Comparison of ENCODE assay signal across 20 cellular contexts in genomic region chrX:105610401-105610800, GRCh38.
"Had no signal": no experiment of that assay in that cellular context is flagged by ENCODE, and none has a peak within 500 bp of the region (broad histone marks: within the 10 kb centered on the region; RNA-seq: fewer than 3 reads in every experiment).

No MANE protein-coding gene starts in this region.

- H3K9ac ChIP-seq: parathyroid adenoma had no signal

- H3K4me3 ChIP-seq: body of pancreas, colonic mucosa, lower lobe of right lung, stomach, vagina had no signal

- H3K36me3 Mint-ChIP-seq: activated CD8-positive, alpha-beta memory T cell treated with anti-CD3 and anti-CD28 coated beads, Interleukin-2, amount 10 ng/mL, durations not matched to agents 7 days and 5 days; activated naive CD8-positive, alpha-beta T cell treated with anti-CD3 and anti-CD28 coated beads for 36 hours; immature natural killer cell; mesothelial cell of epicardium; stimulated activated effector memory CD8-positive, alpha-beta T cell treated with anti-CD3 and anti-CD28 coated beads, Interleukin-12 subunit alpha, Interleukin-12 subunit beta, amount 100 ng/mL, for 72 hours had no signal

- H3K27me3 Mint-ChIP-seq: activated B cell treated with CpG ODN at 0.5 μM for 24 hours; activated CD4-positive, alpha-beta memory T cell treated with anti-CD3 and anti-CD28 coated beads, Interleukin-2, amount 10 ng/mL, durations not matched to agents 7 days and 5 days; activated CD8-positive, alpha-beta memory T cell treated with anti-CD3 and anti-CD28 coated beads, Interleukin-2, amount 10 ng/mL, durations not matched to agents 7 days and 5 days; activated naive CD8-positive, alpha-beta T cell treated with anti-CD3 and anti-CD28 coated beads for 36 hours had no signal

- H3K27me3 ChIP-seq: body of pancreas, colonic mucosa, vagina had no signal

- H3K9me3 Mint-ChIP-seq: activated B cell treated with CpG ODN at 0.5 μM for 24 hours; activated CD4-positive, alpha-beta memory T cell treated with anti-CD3 and anti-CD28 coated beads, Interleukin-2, amount 10 ng/mL, durations not matched to agents 7 days and 5 days; activated naive CD8-positive, alpha-beta T cell treated with anti-CD3 and anti-CD28 coated beads for 36 hours; nephron had no signal

- H3K36me3 ChIP-seq: colonic mucosa, lower lobe of right lung, stomach, vagina had no signal

- H3K27ac ChIP-seq: body of pancreas, colonic mucosa, lower lobe of right lung, parathyroid adenoma, stomach, vagina had no signal

- H2AFZ ChIP-seq: parathyroid adenoma had no signal

- H3K4me1 Mint-ChIP-seq: activated B cell treated with CpG ODN at 0.5 μM for 24 hours; activated CD4-positive, alpha-beta memory T cell treated with anti-CD3 and anti-CD28 coated beads, Interleukin-2, amount 10 ng/mL, durations not matched to agents 7 days and 5 days; activated CD8-positive, alpha-beta memory T cell treated with anti-CD3 and anti-CD28 coated beads, Interleukin-2, amount 10 ng/mL, durations not matched to agents 7 days and 5 days; activated naive CD8-positive, alpha-beta T cell treated with anti-CD3 and anti-CD28 coated beads for 36 hours; endodermal cell; immature natural killer cell; mesothelial cell of epicardium; nephron; stimulated activated effector memory CD8-positive, alpha-beta T cell treated with anti-CD3 and anti-CD28 coated beads, Interleukin-12 subunit alpha, Interleukin-12 subunit beta, amount 100 ng/mL, for 72 hours had no signal

- H3K9me3 ChIP-seq: body of pancreas, colonic mucosa, lower lobe of right lung, vagina had no signal

- H3K27ac Mint-ChIP-seq: activated B cell treated with CpG ODN at 0.5 μM for 24 hours; activated CD4-positive, alpha-beta memory T cell treated with anti-CD3 and anti-CD28 coated beads, Interleukin-2, amount 10 ng/mL, durations not matched to agents 7 days and 5 days; activated CD8-positive, alpha-beta memory T cell treated with anti-CD3 and anti-CD28 coated beads, Interleukin-2, amount 10 ng/mL, durations not matched to agents 7 days and 5 days; activated naive CD8-positive, alpha-beta T cell treated with anti-CD3 and anti-CD28 coated beads for 36 hours; endodermal cell; immature natural killer cell; mesothelial cell of epicardium; nephron; stimulated activated effector memory CD8-positive, alpha-beta T cell treated with anti-CD3 and anti-CD28 coated beads, Interleukin-12 subunit alpha, Interleukin-12 subunit beta, amount 100 ng/mL, for 72 hours had no signal

- H3K4me1 ChIP-seq: body of pancreas, colonic mucosa, lower lobe of right lung, parathyroid adenoma, stomach, vagina had no signal

- H3K4me3 Mint-ChIP-seq: activated B cell treated with CpG ODN at 0.5 μM for 24 hours; activated CD4-positive, alpha-beta memory T cell treated with anti-CD3 and anti-CD28 coated beads, Interleukin-2, amount 10 ng/mL, durations not matched to agents 7 days and 5 days; activated CD8-positive, alpha-beta memory T cell treated with anti-CD3 and anti-CD28 coated beads, Interleukin-2, amount 10 ng/mL, durations not matched to agents 7 days and 5 days; activated naive CD8-positive, alpha-beta T cell treated with anti-CD3 and anti-CD28 coated beads for 36 hours; endodermal cell; immature natural killer cell; mesothelial cell of epicardium; nephron; stimulated activated effector memory CD8-positive, alpha-beta T cell treated with anti-CD3 and anti-CD28 coated beads, Interleukin-12 subunit alpha, Interleukin-12 subunit beta, amount 100 ng/mL, for 72 hours had no signal

- DNase-seq: activated B cell treated with CpG ODN at 0.5 μM for 24 hours; activated CD4-positive, alpha-beta memory T cell treated with anti-CD3 and anti-CD28 coated beads, Interleukin-2, amount 10 ng/mL, durations not matched to agents 7 days and 5 days; activated CD4-positive, alpha-beta T cell treated with anti-CD3 and anti-CD28 coated beads for 4 hours; activated CD8-positive, alpha-beta memory T cell treated with anti-CD3 and anti-CD28 coated beads, Interleukin-2, amount 10 ng/mL, durations not matched to agents 7 days and 5 days; activated naive CD8-positive, alpha-beta T cell treated with anti-CD3 and anti-CD28 coated beads for 36 hours; body of pancreas; central memory CD4-positive, alpha-beta T cell; colonic mucosa; endodermal cell; erythroblast; immature natural killer cell; lower lobe of right lung; stimulated activated CD4-positive, alpha-beta T cell treated with anti-CD3 and anti-CD28 coated beads, Interleukin-4, amount 100 ng/mL, for 24 hours; stomach; T-helper 9 cell had no signal
